Comparison of ENCODE assay signal across 25 cellular contexts in the genomic region with DNA sequence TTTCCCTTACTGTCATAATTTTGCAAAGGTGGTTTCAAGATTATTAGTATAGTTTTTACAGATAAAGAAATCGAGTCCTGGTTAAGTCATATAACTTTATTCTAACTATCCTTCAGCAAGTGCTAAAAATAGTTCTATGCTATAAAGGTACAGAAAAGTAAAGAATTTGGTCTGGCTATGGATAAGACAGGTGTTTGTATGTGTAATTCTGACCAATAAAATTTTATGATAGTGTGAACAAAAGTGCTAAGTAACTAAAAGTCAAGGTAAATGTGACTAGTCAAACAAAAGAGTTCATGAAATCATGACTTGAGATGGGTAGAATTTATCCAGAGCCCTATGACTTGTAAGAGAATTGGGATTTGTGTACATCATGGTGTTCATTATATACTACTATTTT.
"Had no signal": no experiment of that assay in that cellular context is flagged by ENCODE, and none has a peak within 500 bp of the region (broad histone marks: within the 10 kb centered on the region; RNA-seq: fewer than 3 reads in every experiment).

No MANE protein-coding gene starts in this region.

- H3K4me3 Mint-ChIP-seq: activated CD4-positive, alpha-beta memory T cell treated with anti-CD3 and anti-CD28 coated beads, Interleukin-2, amount 10 ng/mL, durations not matched to agents 7 days and 5 days; activated CD4-positive, alpha-beta T cell treated with anti-CD3 and anti-CD28 coated beads, Interleukin-2, amount 10 ng/mL, durations not matched to agents 7 days and 5 days; activated naive CD4-positive, alpha-beta T cell treated with anti-CD3 and anti-CD28 coated beads for 36 hours; activated naive CD4-positive, alpha-beta T cell treated with anti-CD3 and anti-CD28 coated beads, Interleukin-2, amount 50 U/mL, for 24 hours; activated naive CD8-positive, alpha-beta T cell treated with anti-CD3 and anti-CD28 coated beads for 36 hours; activated naive CD8-positive, alpha-beta T cell treated with anti-CD3 and anti-CD28 coated beads, Interleukin-2, amount 50 U/mL, for 24 hours; activated T-helper 1 cell treated with anti-CD3 and anti-CD28 coated beads, Interleukin-12 subunit alpha, Interleukin-12 subunit beta, Interleukin-2, Interleukin-4 antibody, amounts not matched to agents 30 ng/mL and 10 ng/mL and 1 ng/mL, durations not matched to agents 14 hours and 24 hours and 36 hours; central memory CD8-positive, alpha-beta T cell; WTC11 had no signal

- H3K4me1 ChIP-seq: ascending aorta had no signal

- H3K9me3 Mint-ChIP-seq: activated naive CD8-positive, alpha-beta T cell treated with anti-CD3 and anti-CD28 coated beads, Interleukin-2, amount 50 U/mL, for 24 hours; central memory CD8-positive, alpha-beta T cell had no signal

- H3K9me3 ChIP-seq: ascending aorta had no signal

- H3K36me3 ChIP-seq: ascending aorta, brain microvascular endothelial cell, heart left ventricle had no signal

- ATAC-seq: activated naive CD8-positive, alpha-beta T cell treated with anti-CD3 and anti-CD28 coated beads, Interleukin-2, amount 50 U/mL, for 24 hours; esophagus mucosa; heart left ventricle; WTC11 had no signal

- H3K27ac ChIP-seq: ascending aorta, brain microvascular endothelial cell, heart left ventricle, VCaP had no signal

- H3K27me3 Mint-ChIP-seq: activated CD4-positive, alpha-beta memory T cell treated with anti-CD3 and anti-CD28 coated beads, Interleukin-2, amount 10 ng/mL, durations not matched to agents 7 days and 5 days; activated CD4-positive, alpha-beta T cell treated with anti-CD3 and anti-CD28 coated beads, Interleukin-2, amount 10 ng/mL, durations not matched to agents 7 days and 5 days; activated naive CD4-positive, alpha-beta T cell treated with anti-CD3 and anti-CD28 coated beads, Interleukin-2, amount 50 U/mL, for 24 hours; activated naive CD8-positive, alpha-beta T cell treated with anti-CD3 and anti-CD28 coated beads for 36 hours; activated naive CD8-positive, alpha-beta T cell treated with anti-CD3 and anti-CD28 coated beads, Interleukin-2, amount 50 U/mL, for 24 hours; central memory CD8-positive, alpha-beta T cell had no signal

- H3K27ac Mint-ChIP-seq: activated CD4-positive, alpha-beta memory T cell treated with anti-CD3 and anti-CD28 coated beads, Interleukin-2, amount 10 ng/mL, durations not matched to agents 7 days and 5 days; activated CD4-positive, alpha-beta T cell treated with anti-CD3 and anti-CD28 coated beads, Interleukin-2, amount 10 ng/mL, durations not matched to agents 7 days and 5 days; activated naive CD4-positive, alpha-beta T cell treated with anti-CD3 and anti-CD28 coated beads for 36 hours; activated naive CD4-positive, alpha-beta T cell treated with anti-CD3 and anti-CD28 coated beads, Interleukin-2, amount 50 U/mL, for 24 hours; activated naive CD8-positive, alpha-beta T cell treated with anti-CD3 and anti-CD28 coated beads for 36 hours; activated naive CD8-positive, alpha-beta T cell treated with anti-CD3 and anti-CD28 coated beads, Interleukin-2, amount 50 U/mL, for 24 hours; activated T-helper 1 cell treated with anti-CD3 and anti-CD28 coated beads, Interleukin-12 subunit alpha, Interleukin-12 subunit beta, Interleukin-2, Interleukin-4 antibody, amounts not matched to agents 30 ng/mL and 10 ng/mL and 1 ng/mL, durations not matched to agents 14 hours and 24 hours and 36 hours; activated T-helper 2 cell treated with anti-CD3 and anti-CD28 coated beads, Interferon-gamma antibody, Interleukin-2, Interleukin-4, amounts not matched to agents 10 μg/mL and 5 μg/mL and 100 μg/mL, durations not matched to agents 14 hours and 24 hours and 36 hours had no signal

- DNase-seq: activated CD4-positive, alpha-beta memory T cell treated with anti-CD3 and anti-CD28 coated beads, Interleukin-2, amount 10 ng/mL, durations not matched to agents 7 days and 5 days; activated CD4-positive, alpha-beta T cell treated with anti-CD3 and anti-CD28 coated beads for 1 hour; activated CD4-positive, alpha-beta T cell treated with anti-CD3 and anti-CD28 coated beads for 4 hours; activated CD4-positive, alpha-beta T cell treated with anti-CD3 and anti-CD28 coated beads, Interleukin-2, amount 10 ng/mL, durations not matched to agents 7 days and 5 days; activated CD4-positive, alpha-beta T cell treated with anti-CD3 and anti-CD28 coated beads, Interleukin-2, amount 50 U/mL, for 4 hours; activated CD8-positive, alpha-beta memory T cell treated with anti-CD3 and anti-CD28 coated beads, Interleukin-2, amount 50 U/mL, for 48 hours; activated effector memory CD4-positive, alpha-beta T cell treated with anti-CD3 and anti-CD28 coated beads, Interleukin-2, amount 50 U/mL, for 16 hours; activated naive CD4-positive, alpha-beta T cell treated with anti-CD3 and anti-CD28 coated beads for 36 hours; activated naive CD8-positive, alpha-beta T cell treated with anti-CD3 and anti-CD28 coated beads for 36 hours; activated naive CD8-positive, alpha-beta T cell treated with anti-CD3 and anti-CD28 coated beads, Interleukin-2, amount 50 U/mL, for 24 hours; activated T-cell treated with anti-CD3 and anti-CD28 coated beads for 4 hours; activated T-cell treated with anti-CD3 and anti-CD28 coated beads, Interleukin-2, amount 50 U/mL, for 48 hours; brain microvascular endothelial cell; effector CD8-positive, alpha-beta T cell; foreskin fibroblast; heart left ventricle; T-helper 2 cell had no signal

- H3K4me1 Mint-ChIP-seq: activated CD4-positive, alpha-beta memory T cell treated with anti-CD3 and anti-CD28 coated beads, Interleukin-2, amount 10 ng/mL, durations not matched to agents 7 days and 5 days; activated naive CD4-positive, alpha-beta T cell treated with anti-CD3 and anti-CD28 coated beads, Interleukin-2, amount 50 U/mL, for 24 hours had no signal

- H3K4me3 ChIP-seq: ascending aorta, heart left ventricle had no signal

- H3K27me3 ChIP-seq: ascending aorta, brain microvascular endothelial cell, heart left ventricle had no signal
